Comparison of ENCODE assay signal across 31 cellular contexts in the genomic region with DNA sequence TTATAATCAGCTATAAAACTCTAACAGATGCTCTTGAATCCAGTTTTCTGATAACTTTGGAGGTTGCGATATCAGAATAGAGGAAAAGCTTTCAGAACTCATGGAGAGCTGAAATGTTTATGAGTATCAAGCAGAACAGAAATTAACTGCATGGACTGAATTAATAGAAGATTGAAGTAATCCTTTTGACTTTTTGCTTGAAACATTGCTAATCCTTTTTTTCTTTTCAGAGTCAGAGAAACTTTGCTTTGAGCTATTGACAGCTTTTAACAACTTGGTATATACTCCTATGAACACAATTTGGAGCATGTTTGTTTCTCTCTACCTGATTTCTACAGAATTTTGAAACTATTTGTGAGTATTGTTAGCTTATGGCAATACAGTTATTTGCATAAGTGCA.
"Had no signal": no experiment of that assay in that cellular context is flagged by ENCODE, and none has a peak within 500 bp of the region (broad histone marks: within the 10 kb centered on the region; RNA-seq: fewer than 3 reads in every experiment).

No MANE protein-coding gene starts in this region.

- H3K4me1 ChIP-seq: adrenal gland, ascending aorta had no signal

- ATAC-seq: activated CD8-positive, alpha-beta T cell treated with anti-CD3 and anti-CD28 coated beads for 36 hours; activated naive CD4-positive, alpha-beta T cell treated with anti-CD3 and anti-CD28 coated beads, Interleukin-2, amount 50 U/mL, for 72 hours; activated T-cell treated with anti-CD3 and anti-CD28 coated beads, Interleukin-2, amount 50 U/mL, for 4 hours; activated T-cell treated with anti-CD3 and anti-CD28 coated beads, Interleukin-2, amount 50 U/mL, for 72 hours; activated T-helper 17 cell treated with anti-CD3 and anti-CD28 coated beads, Interleukin-2, amount 50 U/mL, for 72 hours had no signal

- H3K27ac ChIP-seq: adrenal gland, ascending aorta, cardiac muscle cell, VCaP had no signal

- DNase-seq: activated B cell treated with CpG ODN at 0.5 μM for 24 hours; activated CD4-positive, alpha-beta memory T cell treated with anti-CD3 and anti-CD28 coated beads for 36 hours; activated CD4-positive, alpha-beta T cell treated with anti-CD3 and anti-CD28 coated beads for 4 hours; activated CD4-positive, alpha-beta T cell treated with anti-CD3 and anti-CD28 coated beads, Interleukin-2, amount 10 ng/mL, durations not matched to agents 24 days and 14 days; activated CD4-positive, alpha-beta T cell treated with anti-CD3 and anti-CD28 coated beads, Interleukin-2, amount 50 U/mL, for 1 hour; activated CD4-positive, alpha-beta T cell treated with anti-CD3 and anti-CD28 coated beads, Interleukin-2, amount 50 U/mL, for 4 hours; activated CD4-positive, CD25-positive, alpha-beta regulatory T cell treated with anti-CD3 and anti-CD28 coated beads, Interleukin-2, amount 50 U/mL, for 72 hours; activated CD8-positive, alpha-beta memory T cell treated with anti-CD3 and anti-CD28 coated beads, Interleukin-2, amount 50 U/mL, for 4 hours; activated CD8-positive, alpha-beta T cell treated with anti-CD3 and anti-CD28 coated beads for 36 hours; activated effector memory CD4-positive, alpha-beta T cell treated with anti-CD3 and anti-CD28 coated beads, Interleukin-2, amount 50 U/mL, for 16 hours; activated gamma-delta T cell treated with Interleukin-2 at 50 U/mL for 16 hours; activated naive CD4-positive, alpha-beta T cell; activated naive CD4-positive, alpha-beta T cell treated with anti-CD3 and anti-CD28 coated beads for 36 hours; activated naive CD4-positive, alpha-beta T cell treated with anti-CD3 and anti-CD28 coated beads, Interleukin-2, amount 50 U/mL, for 16 hours; activated naive CD8-positive, alpha-beta T cell treated with anti-CD3 and anti-CD28 coated beads for 36 hours; activated T-cell treated with anti-CD3 and anti-CD28 coated beads for 4 hours; activated T-cell treated with anti-CD3 and anti-CD28 coated beads, Interleukin-2, amount 50 U/mL, for 1 hour; activated T-cell treated with anti-CD3 and anti-CD28 coated beads, Interleukin-2, amount 50 U/mL, for 4 hours; activated T-cell treated with anti-CD3 and anti-CD28 coated beads, Interleukin-2, amount 50 U/mL, for 72 hours; adrenal gland; amygdala; anterior cingulate cortex; caudate nucleus; cerebellar nuclear complex; T-helper 2 cell; T-helper 9 cell had no signal

- H3K4me3 ChIP-seq: adrenal gland, ascending aorta, cardiac muscle cell had no signal

- H3K9me3 ChIP-seq: adrenal gland, ascending aorta had no signal

- H3K27me3 ChIP-seq: adrenal gland, ascending aorta, cardiac muscle cell had no signal

- H3K36me3 ChIP-seq: adrenal gland, ascending aorta, cardiac muscle cell had no signal
